Comparison of ENCODE assay signal across 10 cellular contexts in the genomic region with DNA sequence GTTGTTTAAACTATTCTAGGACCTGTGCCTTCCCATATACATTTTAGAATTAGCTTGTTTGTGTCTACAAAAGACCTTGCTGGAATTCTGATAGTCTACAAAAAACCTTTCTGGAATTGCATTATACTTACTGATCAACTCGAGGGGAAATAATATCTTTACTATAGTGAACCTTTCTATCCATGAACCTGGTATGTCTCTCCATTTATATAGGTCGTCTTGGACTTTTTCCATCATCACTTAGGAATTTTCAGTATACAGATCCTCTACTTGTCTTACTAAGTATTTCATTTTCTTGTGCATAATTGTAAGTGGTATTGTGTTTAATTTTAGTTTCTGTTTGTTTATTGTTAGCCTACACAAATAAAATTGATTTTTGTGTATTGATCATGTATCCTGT.
"Had no signal": no experiment of that assay in that cellular context is flagged by ENCODE, and none has a peak within 500 bp of the region (broad histone marks: within the 10 kb centered on the region; RNA-seq: fewer than 3 reads in every experiment).

No MANE protein-coding gene starts in this region.

- H3K9me3 ChIP-seq: HAP-1 had no signal

- H3K4me1 ChIP-seq: HAP-1 had no signal

- FAIRE-seq: HTR-8/SVneo had no signal

- ATAC-seq: HCT116 had no signal

- H3K4me3 ChIP-seq: GM23248, HAP-1 had no signal

- H3K4me2 ChIP-seq: KMS-11 had no signal

- H3K9ac ChIP-seq: GM23248, KMS-11 had no signal

- DNase-seq: GM23248, GOT3, H7, IMR-90, Kasumi-1, KBM-7 had no signal

- H2AFZ ChIP-seq: GM23248 had no signal

- H3K36me3 ChIP-seq: HAP-1 had no signal

- H3K27ac ChIP-seq: GM23248, KMS-11 had no signal
